In genomic region chr6:160891690-160892089, GRCh38 we compare ENCODE assay signal across 16 cellular contexts.
"Had no signal": no experiment of that assay in that cellular context is flagged by ENCODE, and none has a peak within 500 bp of the region (broad histone marks: within the 10 kb centered on the region; RNA-seq: fewer than 3 reads in every experiment).

No MANE protein-coding gene starts in this region.

- DNase-seq: caudate nucleus; effector memory CD4-positive, alpha-beta T cell; esophagus squamous epithelium; nucleus accumbens; right cardiac atrium; stimulated activated CD4-positive, alpha-beta T cell treated with anti-CD3 and anti-CD28 coated beads, Interleukin-4, amount 100 ng/mL, for 1 hour; stimulated activated CD8-positive, alpha-beta memory T cell treated with anti-CD3 and anti-CD28 coated beads, Interleukin-4, amount 100 ng/mL, for 48 hours; stimulated activated naive CD8-positive, alpha-beta T cell treated with anti-CD3 and anti-CD28 coated beads, Interleukin-15, Interleukin-2, amounts not matched to agents 100 U/mL and 50 U/mL, for 24 hours had no signal

- H3K27ac ChIP-seq: epithelial cell of prostate, esophagus squamous epithelium, neural progenitor cell, suprapubic skin had no signal

- H3K4me3 ChIP-seq: breast epithelium, esophagus squamous epithelium, neural progenitor cell, ovary, suprapubic skin, tibial nerve had no signal

- H3K9me3 Mint-ChIP-seq: natural killer cell treated with Interleukin-12 subunit alpha and Interleukin-12 subunit beta and Interleukin-15 and Interleukin-18, amount 100 ng/mL, for 72 hours; neural progenitor cell; stimulated activated effector memory CD8-positive, alpha-beta T cell treated with anti-CD3 and anti-CD28 coated beads, Interleukin-12 subunit alpha, Interleukin-12 subunit beta, amount 100 ng/mL, for 72 hours had no signal

- H3K9ac ChIP-seq: neural progenitor cell had no signal

- H3K4me1 ChIP-seq: breast epithelium, esophagus squamous epithelium, neural progenitor cell, suprapubic skin had no signal

- H3K4me1 Mint-ChIP-seq: neural progenitor cell; stimulated activated effector memory CD8-positive, alpha-beta T cell treated with anti-CD3 and anti-CD28 coated beads, Interleukin-12 subunit alpha, Interleukin-12 subunit beta, amount 100 ng/mL, for 72 hours had no signal

- H3K36me3 Mint-ChIP-seq: natural killer cell treated with Interleukin-12 subunit alpha and Interleukin-12 subunit beta and Interleukin-15 and Interleukin-18, amount 100 ng/mL, for 72 hours; neural progenitor cell; stimulated activated effector memory CD8-positive, alpha-beta T cell treated with anti-CD3 and anti-CD28 coated beads, Interleukin-12 subunit alpha, Interleukin-12 subunit beta, amount 100 ng/mL, for 72 hours had no signal

- H3K36me3 ChIP-seq: breast epithelium, esophagus squamous epithelium, neural progenitor cell, ovary, suprapubic skin, tibial nerve had no signal

- H3K4me2 ChIP-seq: neural progenitor cell had no signal

- H3K4me3 Mint-ChIP-seq: natural killer cell treated with Interleukin-12 subunit alpha and Interleukin-12 subunit beta and Interleukin-15 and Interleukin-18, amount 100 ng/mL, for 72 hours; neural progenitor cell; stimulated activated effector memory CD8-positive, alpha-beta T cell treated with anti-CD3 and anti-CD28 coated beads, Interleukin-12 subunit alpha, Interleukin-12 subunit beta, amount 100 ng/mL, for 72 hours had no signal

- H3K27ac Mint-ChIP-seq: natural killer cell treated with Interleukin-12 subunit alpha and Interleukin-12 subunit beta and Interleukin-15 and Interleukin-18, amount 100 ng/mL, for 72 hours; neural progenitor cell; stimulated activated effector memory CD8-positive, alpha-beta T cell treated with anti-CD3 and anti-CD28 coated beads, Interleukin-12 subunit alpha, Interleukin-12 subunit beta, amount 100 ng/mL, for 72 hours had no signal

- H3K9me3 ChIP-seq: breast epithelium, esophagus squamous epithelium, ovary, suprapubic skin, tibial nerve had no signal

- H3K27me3 ChIP-seq: breast epithelium, esophagus squamous epithelium, neural progenitor cell, ovary, suprapubic skin, tibial nerve had no signal

- H2AFZ ChIP-seq: neural progenitor cell had no signal
